Comparison of ENCODE assay signal across 25 cellular contexts in genomic region chr22:28015056-28015445, GRCh38.
DNase-seq lines count a peak whose midpoint lies in the region; ATAC-seq and TF ChIP-seq lines count a peak whose summit lies in the region.
"Had no signal": no experiment of that assay in that cellular context is flagged by ENCODE, and none has a peak within 500 bp of the region (broad histone marks: within the 10 kb centered on the region; RNA-seq: fewer than 3 reads in every experiment).

No MANE protein-coding gene starts in this region.

- H3K27ac Mint-ChIP-seq in activated T-cell treated with anti-CD3 and anti-CD28 coated beads, Interleukin-2, amount 50 U/mL, for 72 hours: no peak overlapping the region
- H3K27ac Mint-ChIP-seq: activated CD4-positive, alpha-beta T cell treated with anti-CD3 and anti-CD28 coated beads for 36 hours; activated CD8-positive, alpha-beta T cell treated with anti-CD3 and anti-CD28 coated beads for 36 hours; activated naive CD4-positive, alpha-beta T cell treated with anti-CD3 and anti-CD28 coated beads, Interleukin-2, amount 10 ng/mL, durations not matched to agents 7 days and 5 days; mesothelial cell of epicardium; stimulated activated memory B cell treated with anti-CD40 and anti-IgM and Interleukin-4, amounts not matched to agents 10 μg/mL and 1 μg/mL and 100 μg/mL, for 72 hours had no signal

- 85% methylated on average over 2 of the region's 2 CpGs for WGBS in suprapubic skin

- no peak for TF ChIP-seq EP300 in suprapubic skin (IDR thresholded peaks at IDR 0.05)

- intact Hi-C loops in left cardiac atrium (cut with DNase I): no loop called here
- intact Hi-C loops in Right ventricle myocardium inferior (cut with DNase I): no loop called here

- ATAC-seq in left cardiac atrium: no peak
- ATAC-seq in Right ventricle myocardium inferior: no peak
- ATAC-seq in activated T-cell treated with anti-CD3 and anti-CD28 coated beads, Interleukin-2, amount 50 U/mL, for 72 hours (replicated peaks in 1 of 2): no peak
- ATAC-seq: activated CD4-positive, alpha-beta T cell treated with anti-CD3 and anti-CD28 coated beads for 36 hours; activated CD8-positive, alpha-beta T cell treated with anti-CD3 and anti-CD28 coated beads for 36 hours; left lobe of liver; PC-3; stimulated activated memory B cell treated with anti-CD40 and anti-IgM and Interleukin-4, amounts not matched to agents 10 μg/mL and 1 μg/mL and 100 μg/mL, for 72 hours had no signal

- TF ChIP-seq CTCF in suprapubic skin (IDR thresholded peaks at IDR 0.05): no peak

- peaks cover 33% of the 10 kb centered on the region for H3K4me1 ChIP-seq in suprapubic skin
- H3K4me1 ChIP-seq: right lobe of liver had no signal

- H3K4me1 Mint-ChIP-seq in activated T-cell treated with anti-CD3 and anti-CD28 coated beads, Interleukin-2, amount 50 U/mL, for 72 hours (ENCODE audit: low read depth): peaks cover 7% of the 10 kb centered on the region
- H3K4me1 Mint-ChIP-seq: activated CD4-positive, alpha-beta T cell treated with anti-CD3 and anti-CD28 coated beads for 36 hours had no signal

- TF ChIP-seq POLR2A in suprapubic skin (IDR thresholded peaks at IDR 0.05): no peak

- H3K4me3 Mint-ChIP-seq in activated T-cell treated with anti-CD3 and anti-CD28 coated beads, Interleukin-2, amount 50 U/mL, for 72 hours: no peak overlapping the region
- H3K4me3 Mint-ChIP-seq: activated CD4-positive, alpha-beta T cell treated with anti-CD3 and anti-CD28 coated beads for 36 hours; activated CD8-positive, alpha-beta T cell treated with anti-CD3 and anti-CD28 coated beads for 36 hours; activated naive CD4-positive, alpha-beta T cell treated with anti-CD3 and anti-CD28 coated beads, Interleukin-2, amount 10 ng/mL, durations not matched to agents 7 days and 5 days; mesothelial cell of epicardium; stimulated activated memory B cell treated with anti-CD40 and anti-IgM and Interleukin-4, amounts not matched to agents 10 μg/mL and 1 μg/mL and 100 μg/mL, for 72 hours had no signal

- no peaks in the 10 kb centered on the region for H3K36me3 Mint-ChIP-seq in activated T-cell treated with anti-CD3 and anti-CD28 coated beads, Interleukin-2, amount 50 U/mL, for 72 hours (ENCODE audit: insufficient read depth in 2 of 2)
- H3K36me3 Mint-ChIP-seq: activated naive CD4-positive, alpha-beta T cell treated with anti-CD3 and anti-CD28 coated beads, Interleukin-2, amount 10 ng/mL, durations not matched to agents 7 days and 5 days; stimulated activated memory B cell treated with anti-CD40 and anti-IgM and Interleukin-4, amounts not matched to agents 10 μg/mL and 1 μg/mL and 100 μg/mL, for 72 hours had no signal

- DNase-seq in left cardiac atrium (peak; percentile 17), Right ventricle myocardium inferior (ENCODE audit: missing footprints) (no peak), NCI-H69 (lab: John Stamatoyannopoulos, UW) (peak; percentile 68), kidney tubule cell (ENCODE audit: low spot score) (peak; percentile 16), suprapubic skin (ENCODE audit: low spot score in 2 of 2) (peak; percentile 53 to 59), SIG-M5 (lab: John Stamatoyannopoulos, UW) (no peak)
- DNase-seq in activated T-cell treated with anti-CD3 and anti-CD28 coated beads, Interleukin-2, amount 50 U/mL, for 72 hours: no peak
- DNase-seq in activated effector memory CD4-positive, alpha-beta T cell treated with Interleukin-2 at 50 U/mL for 16 hours: no peak
- DNase-seq: activated CD4-positive, alpha-beta T cell treated with anti-CD3 and anti-CD28 coated beads for 36 hours; activated CD8-positive, alpha-beta memory T cell treated with anti-CD3 and anti-CD28 coated beads, Interleukin-2, amount 50 U/mL, for 48 hours; activated CD8-positive, alpha-beta T cell treated with anti-CD3 and anti-CD28 coated beads for 36 hours; activated naive CD4-positive, alpha-beta T cell treated with anti-CD3 and anti-CD28 coated beads, Interleukin-2, amount 10 ng/mL, durations not matched to agents 7 days and 5 days; Caco-2; NCI-H524; PC-3; SHP77; SW 1271; trophoblast cell had no signal

- no peaks in the 10 kb centered on the region for H3K9me3 Mint-ChIP-seq in activated T-cell treated with anti-CD3 and anti-CD28 coated beads, Interleukin-2, amount 50 U/mL, for 72 hours
- H3K9me3 Mint-ChIP-seq: activated CD8-positive, alpha-beta T cell treated with anti-CD3 and anti-CD28 coated beads for 36 hours; activated naive CD4-positive, alpha-beta T cell treated with anti-CD3 and anti-CD28 coated beads, Interleukin-2, amount 10 ng/mL, durations not matched to agents 7 days and 5 days; mesothelial cell of epicardium; stimulated activated memory B cell treated with anti-CD40 and anti-IgM and Interleukin-4, amounts not matched to agents 10 μg/mL and 1 μg/mL and 100 μg/mL, for 72 hours had no signal

- H3K27ac ChIP-seq in suprapubic skin: no peak overlapping the region
- H3K27ac ChIP-seq: right lobe of liver, VCaP had no signal

- H3K36me3 ChIP-seq in suprapubic skin: peaks cover 11% of the 10 kb centered on the region
- H3K36me3 ChIP-seq: adrenal gland, right lobe of liver had no signal

- no peaks in the 10 kb centered on the region for H3K27me3 Mint-ChIP-seq in activated T-cell treated with anti-CD3 and anti-CD28 coated beads, Interleukin-2, amount 50 U/mL, for 72 hours (ENCODE audit: low read depth)
- H3K27me3 Mint-ChIP-seq: activated CD4-positive, alpha-beta T cell treated with anti-CD3 and anti-CD28 coated beads for 36 hours; activated CD8-positive, alpha-beta T cell treated with anti-CD3 and anti-CD28 coated beads for 36 hours; progenitor cell of endocrine pancreas had no signal

- no peak overlapping the region for H3K4me3 ChIP-seq in suprapubic skin
- H3K4me3 ChIP-seq: adrenal gland, right lobe of liver had no signal

- no peaks in the 10 kb centered on the region for H3K9me3 ChIP-seq in suprapubic skin
- H3K9me3 ChIP-seq: adrenal gland, Caco-2, right lobe of liver had no signal

- no peaks in the 10 kb centered on the region for H3K27me3 ChIP-seq in suprapubic skin
- H3K27me3 ChIP-seq: adrenal gland, right lobe of liver had no signal

Comparison
In these comparisons a context has a peak if more than half of its experiments do, and no peak if none do; other contexts are left out.
1. DNase-seq: peak in left cardiac atrium (single experiment), NCI-H69 (single experiment), kidney tubule cell (single experiment) and suprapubic skin (2 of 2); none in Right ventricle myocardium inferior (single experiment), SIG-M5 (single experiment), activated T-cell treated with anti-CD3 and anti-CD28 coated beads, Interleukin-2, amount 50 U/mL, for 72 hours (0 of 2) and activated effector memory CD4-positive, alpha-beta T cell treated with Interleukin-2 at 50 U/mL for 16 hours (single experiment).